ENCODE assay signal across 11 cellular contexts in the genomic region with DNA sequence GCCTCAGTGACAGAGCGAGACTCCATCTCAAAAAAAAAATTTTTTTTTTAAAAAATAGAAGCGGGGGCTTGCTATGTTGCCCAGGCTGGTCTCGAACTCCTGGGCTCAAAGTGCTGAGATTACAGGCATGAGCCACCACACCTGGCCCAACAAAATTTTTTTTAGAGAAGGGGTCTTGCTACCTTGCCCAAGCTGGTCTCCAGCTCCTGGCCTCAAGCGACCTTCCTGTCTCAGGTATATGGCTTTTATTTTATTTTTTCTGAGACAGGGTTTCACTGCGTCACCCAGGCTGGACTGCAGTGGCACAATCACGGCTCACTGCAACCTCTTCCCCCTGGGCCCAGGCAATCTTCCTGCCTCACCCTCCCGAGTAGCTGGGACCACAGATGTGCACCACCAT. TPM values are rescaled to one million over a fixed set of nuclear protein-coding genes. Genes with fewer than 3 reads are reported as not detected.
DNase-seq lines count a peak whose midpoint lies in the region; ATAC-seq and TF ChIP-seq lines count a peak whose summit lies in the region.
"Had no signal": no experiment of that assay in that cellular context is flagged by ENCODE, and none has a peak within 500 bp of the region (broad histone marks: within the 10 kb centered on the region; RNA-seq: fewer than 3 reads in every experiment).

No MANE protein-coding gene starts in this region.

- 91% methylated on average over 7 of the region's 7 CpGs for WGBS in suprapubic skin

- no peak overlapping the region for H3K27ac Mint-ChIP-seq in activated naive CD4-positive, alpha-beta T cell treated with anti-CD3 and anti-CD28 coated beads for 36 hours
- no peak overlapping the region for H3K27ac Mint-ChIP-seq in activated T-helper 2 cell treated with anti-CD3 and anti-CD28 coated beads, Interferon-gamma antibody, Interleukin-2, Interleukin-4, amounts not matched to agents 10 μg/mL and 5 μg/mL and 100 μg/mL, durations not matched to agents 14 hours and 24 hours and 36 hours

- intact Hi-C loops in activated naive CD4-positive, alpha-beta T cell treated with anti-CD3 and anti-CD28 coated beads for 36 hours (cut with micrococcal nuclease): no loop called here
- intact Hi-C loops in activated T-helper 2 cell treated with anti-CD3 and anti-CD28 coated beads, Interferon-gamma antibody, Interleukin-2, Interleukin-4, amounts not matched to agents 10 μg/mL and 5 μg/mL and 100 μg/mL, durations not matched to agents 14 hours and 24 hours and 36 hours (cut with micrococcal nuclease): no loop called here

- H3K9ac ChIP-seq in mucosa of rectum (ENCODE audit: low read depth in 1 of 2, low read length in 2 of 2): peak overlapping the region in 1 of 2 donors; percentile 97

- TF ChIP-seq CTCF in suprapubic skin (IDR thresholded peaks at IDR 0.05) (no peak), GM20000 (IDR thresholded peaks at IDR 0.05; ENCODE audit: extremely low read depth, missing control alignments) (no peak)

- H3K27me3 ChIP-seq in mucosa of rectum (ENCODE audit: control insufficient read depth in 2 of 2, insufficient read depth in 2 of 2, low read length in 2 of 2): no peaks in the 10 kb centered on the region
- no peaks in the 10 kb centered on the region for H3K27me3 ChIP-seq in suprapubic skin

- H3K9me3 ChIP-seq in mucosa of rectum (ENCODE audit: control insufficient read depth in 2 of 2, low read length in 2 of 2) (no peaks in the 10 kb centered on the region), suprapubic skin (no peaks in the 10 kb centered on the region)

- peaks cover 11% of the 10 kb centered on the region for H3K4me1 Mint-ChIP-seq in activated naive CD4-positive, alpha-beta T cell treated with anti-CD3 and anti-CD28 coated beads for 36 hours (ENCODE audit: low read depth)
- peaks cover 5% of the 10 kb centered on the region for H3K4me1 Mint-ChIP-seq in activated T-helper 2 cell treated with anti-CD3 and anti-CD28 coated beads, Interferon-gamma antibody, Interleukin-2, Interleukin-4, amounts not matched to agents 10 μg/mL and 5 μg/mL and 100 μg/mL, durations not matched to agents 14 hours and 24 hours and 36 hours (ENCODE audit: low read depth)

- H3K4me3 ChIP-seq in mucosa of rectum (ENCODE audit: low read length in 2 of 2): no peak overlapping the region
- no peak overlapping the region for H3K4me3 ChIP-seq in suprapubic skin
- H3K4me3 ChIP-seq: coronary artery had no signal

- CTCF ChIA-PET in activated naive CD4-positive, alpha-beta T cell treated with anti-CD3 and anti-CD28 coated beads for 36 hours (lab: Charles Lee): interaction anchor here (0.6 to 1.7 kb wide), 3 partner anchors 15 to 116 kb away, joined by 3 to 5 read pairs (median 3); no protein-coding TSS in a partner anchor

- H3K4me3 Mint-ChIP-seq in activated naive CD4-positive, alpha-beta T cell treated with anti-CD3 and anti-CD28 coated beads for 36 hours: peak overlapping the region; percentile 18
- peak overlapping the region; percentile 33 for H3K4me3 Mint-ChIP-seq in activated T-helper 2 cell treated with anti-CD3 and anti-CD28 coated beads, Interferon-gamma antibody, Interleukin-2, Interleukin-4, amounts not matched to agents 10 μg/mL and 5 μg/mL and 100 μg/mL, durations not matched to agents 14 hours and 24 hours and 36 hours (ENCODE audit: low read depth)

- peaks cover 38 to 59% of the 10 kb centered on the region in 2 donors for H3K4me1 ChIP-seq in mucosa of rectum (ENCODE audit: control insufficient read depth in 2 of 2, insufficient read depth in 2 of 2, low read length in 2 of 2)
- H3K4me1 ChIP-seq in suprapubic skin: peaks cover 36% of the 10 kb centered on the region

- H3K36me3 ChIP-seq in mucosa of rectum (ENCODE audit: control insufficient read depth in 2 of 2, insufficient read depth in 2 of 2, low read length in 2 of 2) (peaks cover 18 to 21% of the 10 kb centered on the region in 2 donors), suprapubic skin (peaks cover 21% of the 10 kb centered on the region)

- no peaks in the 10 kb centered on the region for H3K9me3 Mint-ChIP-seq in activated naive CD4-positive, alpha-beta T cell treated with anti-CD3 and anti-CD28 coated beads for 36 hours
- no peaks in the 10 kb centered on the region for H3K9me3 Mint-ChIP-seq in activated T-helper 2 cell treated with anti-CD3 and anti-CD28 coated beads, Interferon-gamma antibody, Interleukin-2, Interleukin-4, amounts not matched to agents 10 μg/mL and 5 μg/mL and 100 μg/mL, durations not matched to agents 14 hours and 24 hours and 36 hours

- no peak for ATAC-seq in GM21526 (IDR thresholded peaks at IDR 0.05; ENCODE audit: low FRiP score, unreplicated experiment)

- TF ChIP-seq POLR2A in suprapubic skin (IDR thresholded peaks at IDR 0.05): no peak

- no peak for TF ChIP-seq EP300 in suprapubic skin (IDR thresholded peaks at IDR 0.05)

- peaks cover 5% of the 10 kb centered on the region for H3K36me3 Mint-ChIP-seq in activated naive CD4-positive, alpha-beta T cell treated with anti-CD3 and anti-CD28 coated beads for 36 hours (ENCODE audit: low read depth)
- H3K36me3 Mint-ChIP-seq in activated T-helper 2 cell treated with anti-CD3 and anti-CD28 coated beads, Interferon-gamma antibody, Interleukin-2, Interleukin-4, amounts not matched to agents 10 μg/mL and 5 μg/mL and 100 μg/mL, durations not matched to agents 14 hours and 24 hours and 36 hours (ENCODE audit: low read depth): peaks cover 6% of the 10 kb centered on the region

- H3K27me3 Mint-ChIP-seq in activated naive CD4-positive, alpha-beta T cell treated with anti-CD3 and anti-CD28 coated beads for 36 hours (ENCODE audit: low read depth): no peaks in the 10 kb centered on the region
- peaks cover 3% of the 10 kb centered on the region for H3K27me3 Mint-ChIP-seq in activated T-helper 2 cell treated with anti-CD3 and anti-CD28 coated beads, Interferon-gamma antibody, Interleukin-2, Interleukin-4, amounts not matched to agents 10 μg/mL and 5 μg/mL and 100 μg/mL, durations not matched to agents 14 hours and 24 hours and 36 hours (ENCODE audit: low read depth)

- no peak for DNase-seq in activated naive CD4-positive, alpha-beta T cell treated with anti-CD3 and anti-CD28 coated beads for 36 hours
- no peak for DNase-seq in activated naive CD4-positive, alpha-beta T cell (lab: John Stamatoyannopoulos, UW)
- no peak for DNase-seq in activated T-helper 2 cell treated with anti-CD3 and anti-CD28 coated beads, Interferon-gamma antibody, Interleukin-2, Interleukin-4, amounts not matched to agents 10 μg/mL and 5 μg/mL and 100 μg/mL, durations not matched to agents 14 hours and 24 hours and 36 hours (ENCODE audit: low spot score)
- DNase-seq in suprapubic skin (ENCODE audit: low spot score in 2 of 2) (no peak), NCI-H748 treated with DMSO at 0.1 percent for 48 hours (lab: John Stamatoyannopoulos, UW) (no peak), GM20000 (ENCODE audit: low spot score) (no peak)
- DNase-seq: ACHN had no signal

- H3K27ac ChIP-seq in mucosa of rectum (ENCODE audit: low read depth in 2 of 2, low read length in 2 of 2) (peak overlapping the region; percentile 40 to 55), suprapubic skin (peak overlapping the region; percentile 44)
- H3K27ac ChIP-seq: coronary artery had no signal

RNA-seq across cellular contexts. Expression of a gene that starts 1.6 kb away (rescaled TPM):
- total RNA-seq in activated naive CD4-positive, alpha-beta T cell treated with anti-CD3 and anti-CD28 coated beads for 36 hours: 10 to 100 TPM in 1 of 2 experiments, 1 to 10 TPM in 1; 9.4 to 11.3 TPM
- total RNA-seq in activated T-helper 2 cell treated with anti-CD3 and anti-CD28 coated beads, Interferon-gamma antibody, Interleukin-2, Interleukin-4, amounts not matched to agents 10 μg/mL and 5 μg/mL and 100 μg/mL, durations not matched to agents 14 hours and 24 hours and 36 hours: 17.3 and 18.2 TPM in 2 replicates
- total RNA-seq in suprapubic skin: 10 to 100 TPM; 15.2 to 39.4 (median 23.7) TPM

RNA-seq across cellular contexts. Expression of a gene that starts 20.7 kb away (rescaled TPM):
- 10 to 100 TPM; 23.7 to 24.1 TPM for total RNA-seq in activated naive CD4-positive, alpha-beta T cell treated with anti-CD3 and anti-CD28 coated beads for 36 hours
- total RNA-seq in activated T-helper 2 cell treated with anti-CD3 and anti-CD28 coated beads, Interferon-gamma antibody, Interleukin-2, Interleukin-4, amounts not matched to agents 10 μg/mL and 5 μg/mL and 100 μg/mL, durations not matched to agents 14 hours and 24 hours and 36 hours: 17.2 and 17.6 TPM in 2 replicates
- total RNA-seq in suprapubic skin: 1 to 10 TPM; 3.3 to 6.0 (median 4.3) TPM

RNA-seq across cellular contexts. Expression of a gene that starts 29.9 kb away (rescaled TPM):
- not detected for total RNA-seq in activated naive CD4-positive, alpha-beta T cell treated with anti-CD3 and anti-CD28 coated beads for 36 hours
- not detected in 2 replicates for total RNA-seq in activated T-helper 2 cell treated with anti-CD3 and anti-CD28 coated beads, Interferon-gamma antibody, Interleukin-2, Interleukin-4, amounts not matched to agents 10 μg/mL and 5 μg/mL and 100 μg/mL, durations not matched to agents 14 hours and 24 hours and 36 hours
- total RNA-seq in suprapubic skin: 10 to 100 TPM in 2 of 4 donors, 1 to 10 TPM in 2; 4.6 to 19.4 (median 12.0) TPM
- total RNA-seq: M059J had no signal

RNA-seq across cellular contexts. Expression of a gene that starts 56.8 kb away (rescaled TPM):
- 100 to 1,000 TPM in 1 of 2 experiments, 10 to 100 TPM in 1; 95.1 to 110 TPM for total RNA-seq in activated naive CD4-positive, alpha-beta T cell treated with anti-CD3 and anti-CD28 coated beads for 36 hours
- total RNA-seq in activated T-helper 2 cell treated with anti-CD3 and anti-CD28 coated beads, Interferon-gamma antibody, Interleukin-2, Interleukin-4, amounts not matched to agents 10 μg/mL and 5 μg/mL and 100 μg/mL, durations not matched to agents 14 hours and 24 hours and 36 hours: 96.0 and 109 TPM in 2 replicates
- 10 to 100 TPM; 48.1 to 65.8 (median 53.8) TPM for total RNA-seq in suprapubic skin

RNA-seq across cellular contexts. Expression of a gene that starts 57.0 kb away (rescaled TPM):
- 1 to 10 TPM; 4.2 to 4.4 TPM for total RNA-seq in activated naive CD4-positive, alpha-beta T cell treated with anti-CD3 and anti-CD28 coated beads for 36 hours
- 9.2 TPM in 2 replicates for total RNA-seq in activated T-helper 2 cell treated with anti-CD3 and anti-CD28 coated beads, Interferon-gamma antibody, Interleukin-2, Interleukin-4, amounts not matched to agents 10 μg/mL and 5 μg/mL and 100 μg/mL, durations not matched to agents 14 hours and 24 hours and 36 hours
- 1 to 10 TPM; 4.4 to 4.9 (median 4.8) TPM for total RNA-seq in suprapubic skin
